7 cellular contexts compared by ENCODE assay signal in genomic region chr6:144505214-144505613, GRCh38.
DNase-seq lines count a peak whose midpoint lies in the region; ATAC-seq, FAIRE-seq and TF ChIP-seq lines count a peak whose summit lies in the region.
"Not testable (repeated sequence)": the region's sequence is repeated elsewhere in the genome, so short reads cannot be mapped to it uniquely, and the experiment has no call there.

No MANE protein-coding gene starts in this region.

- POLR2A ChIA-PET in HepG2 (lab: Yijun Ruan, JAX), result not testable (repeated sequence)

- TF ChIP-seq CTCF in endothelial cell (IDR thresholded peaks at IDR 0.05; ENCODE audit: unreplicated experiment); HepG2 (CRISPR knock-in tag; IDR thresholded peaks at IDR 0.05); natural killer cell (IDR thresholded peaks at IDR 0.05); progenitor cell of endocrine pancreas (IDR thresholded peaks at IDR 0.05; ENCODE audit: unreplicated experiment): not testable (repeated sequence)

- CTCF ChIA-PET in HepG2 (lab: Yijun Ruan, JAX; ENCODE audit: low intra/inter-chr PET ratio, low total read pairs), result not testable (repeated sequence)

- not testable (repeated sequence) for H2AFZ ChIP-seq in HepG2 (ENCODE audit: low read length)

- not testable (repeated sequence) for H3K4me1 Mint-ChIP-seq in activated T-cell treated with anti-CD3 and anti-CD28 coated beads, Interleukin-2, amount 50 U/mL, for 72 hours (ENCODE audit: low read depth); endothelial cell (ENCODE audit: unreplicated experiment); progenitor cell of endocrine pancreas (ENCODE audit: low read depth)
- peaks cover 42% of the 10 kb centered on the region for H3K4me1 Mint-ChIP-seq in activated naive CD4-positive, alpha-beta T cell treated with anti-CD3 and anti-CD28 coated beads, Interleukin-2, amount 50 U/mL, for 24 hours
- H3K4me1 Mint-ChIP-seq in central memory CD8-positive, alpha-beta T cell, result peaks cover 67% of the 10 kb centered on the region
- H3K4me1 Mint-ChIP-seq in natural killer cell, result peaks cover 64 to 70% of the 10 kb centered on the region in 2 donors

- H3K79me2 ChIP-seq in HepG2 (ENCODE audit: insufficient read depth, low read length), result not testable (repeated sequence)

- ATAC-seq in activated T-cell treated with anti-CD3 and anti-CD28 coated beads, Interleukin-2, amount 50 U/mL, for 72 hours (replicated peaks in 1 of 2); central memory CD8-positive, alpha-beta T cell (replicated peaks; ENCODE audit: extremely low read depth, poor library complexity, severe bottlenecking); HepG2; natural killer cell: not testable (repeated sequence)

- H3K4me3 ChIP-seq in HepG2 (replicated peaks in 1 of 3; ENCODE audit: insufficient read depth in 1 of 3, low read depth in 2 of 3, low read length in 3 of 3), result not testable (repeated sequence)

- H3K9me3 ChIP-seq in HepG2 (ENCODE audit: low read length), result peaks cover 12% of the 10 kb centered on the region

- H3K27me3 Mint-ChIP-seq in activated T-cell treated with anti-CD3 and anti-CD28 coated beads, Interleukin-2, amount 50 U/mL, for 72 hours (ENCODE audit: low read depth); activated naive CD4-positive, alpha-beta T cell treated with anti-CD3 and anti-CD28 coated beads, Interleukin-2, amount 50 U/mL, for 24 hours; central memory CD8-positive, alpha-beta T cell; endothelial cell (ENCODE audit: unreplicated experiment); natural killer cell (ENCODE audit: low read depth in 2 of 2); progenitor cell of endocrine pancreas: not testable (repeated sequence)

- TF ChIP-seq EP300 in HepG2 (IDR thresholded peaks at IDR 0.05; ENCODE audit: low read depth in 2 of 2, low read length in 2 of 2); HepG2 (CRISPR knock-in tag; IDR thresholded peaks at IDR 0.05; ENCODE audit: borderline replicate concordance): not testable (repeated sequence)

- in situ Hi-C loops in HepG2 (cut with HindIII; ENCODE audit: extremely low pct_ligation_motif_present, low pct_unique_long_range_greater_than_20kb), result not testable (repeated sequence)

- H3K27ac Mint-ChIP-seq in activated T-cell treated with anti-CD3 and anti-CD28 coated beads, Interleukin-2, amount 50 U/mL, for 72 hours, result peak overlapping the region; percentile 76
- not testable (repeated sequence) for H3K27ac Mint-ChIP-seq in activated naive CD4-positive, alpha-beta T cell treated with anti-CD3 and anti-CD28 coated beads, Interleukin-2, amount 50 U/mL, for 24 hours; central memory CD8-positive, alpha-beta T cell (ENCODE audit: low read depth); endothelial cell (ENCODE audit: unreplicated experiment)
- peak overlapping the region; percentile 19 to 37 for H3K27ac Mint-ChIP-seq in natural killer cell
- peak overlapping the region; percentile 5 for H3K27ac Mint-ChIP-seq in progenitor cell of endocrine pancreas

- H3K9ac ChIP-seq in HepG2 (ENCODE audit: insufficient read depth, low read depth, low read length), result not testable (repeated sequence)

- not testable (repeated sequence) for H3K27me3 ChIP-seq in HepG2 (ENCODE audit: control insufficient read depth in 1 of 2, insufficient read depth in 2 of 2, low read length in 2 of 2)

- DNase-seq in activated T-cell treated with anti-CD3 and anti-CD28 coated beads, Interleukin-2, amount 50 U/mL, for 72 hours; central memory CD8-positive, alpha-beta T cell (ENCODE audit: low spot score in 2 of 2); endothelial cell (ENCODE audit: low spot score); HepG2 (ENCODE audit: low spot score); natural killer cell; progenitor cell of endocrine pancreas (ENCODE audit: low spot score, unreplicated experiment): not testable (repeated sequence)

- intact Hi-C loops in HepG2 (cut with micrococcal nuclease; ENCODE audit: unreplicated experiment); natural killer cell (cut with micrococcal nuclease): not testable (repeated sequence)

- TF ChIP-seq RAD21 in HepG2 (CRISPR knock-in tag; IDR thresholded peaks at IDR 0.05), result not testable (repeated sequence)

- not testable (repeated sequence) for FAIRE-seq in HepG2 (lab: Jason Lieb, UNC)

- peaks cover 27 to 46% of the 10 kb centered on the region in 2 donors for H3K36me3 Mint-ChIP-seq in activated T-cell treated with anti-CD3 and anti-CD28 coated beads, Interleukin-2, amount 50 U/mL, for 72 hours (ENCODE audit: insufficient read depth in 2 of 2)
- H3K36me3 Mint-ChIP-seq in activated naive CD4-positive, alpha-beta T cell treated with anti-CD3 and anti-CD28 coated beads, Interleukin-2, amount 50 U/mL, for 24 hours, result peaks cover 57% of the 10 kb centered on the region
- H3K36me3 Mint-ChIP-seq in central memory CD8-positive, alpha-beta T cell (ENCODE audit: insufficient read depth), result peaks cover 40% of the 10 kb centered on the region
- H3K36me3 Mint-ChIP-seq in endothelial cell (ENCODE audit: low read depth, unreplicated experiment), result peaks cover 63% of the 10 kb centered on the region
- peaks cover 44% of the 10 kb centered on the region for H3K36me3 Mint-ChIP-seq in natural killer cell
- peaks cover 64% of the 10 kb centered on the region for H3K36me3 Mint-ChIP-seq in progenitor cell of endocrine pancreas (ENCODE audit: insufficient read depth)

- H3K9me3 Mint-ChIP-seq in activated T-cell treated with anti-CD3 and anti-CD28 coated beads, Interleukin-2, amount 50 U/mL, for 72 hours, result peaks cover 16 to 18% of the 10 kb centered on the region in 2 donors
- peaks cover 21% of the 10 kb centered on the region for H3K9me3 Mint-ChIP-seq in activated naive CD4-positive, alpha-beta T cell treated with anti-CD3 and anti-CD28 coated beads, Interleukin-2, amount 50 U/mL, for 24 hours
- H3K9me3 Mint-ChIP-seq in central memory CD8-positive, alpha-beta T cell, result not testable (repeated sequence)
- H3K9me3 Mint-ChIP-seq in endothelial cell (ENCODE audit: unreplicated experiment), result peaks cover 18% of the 10 kb centered on the region
- H3K9me3 Mint-ChIP-seq in natural killer cell, result peaks cover 4 to 11% of the 10 kb centered on the region in 2 donors
- H3K9me3 Mint-ChIP-seq in progenitor cell of endocrine pancreas (ENCODE audit: low read depth), result peaks cover 30% of the 10 kb centered on the region

- 99% methylated on average over 4 of the region's 4 CpGs for WGBS in HepG2 (ENCODE audit: low lambda C conversion rate)

- not testable (repeated sequence) for H3K4me2 ChIP-seq in HepG2 (ENCODE audit: low read depth, low read length)

- H3K27ac ChIP-seq in HepG2 (ENCODE audit: extremely low read length, insufficient read depth, low read length), result not testable (repeated sequence)

- BruUV-seq in HepG2 (replicated peaks; lab: Mats Ljungman, UMichigan), result not testable (repeated sequence)

- not testable (repeated sequence) for H3K4me3 Mint-ChIP-seq in activated T-cell treated with anti-CD3 and anti-CD28 coated beads, Interleukin-2, amount 50 U/mL, for 72 hours; natural killer cell; progenitor cell of endocrine pancreas (ENCODE audit: low read depth)
- peak overlapping the region; percentile 1 for H3K4me3 Mint-ChIP-seq in activated naive CD4-positive, alpha-beta T cell treated with anti-CD3 and anti-CD28 coated beads, Interleukin-2, amount 50 U/mL, for 24 hours
- peak overlapping the region; percentile 10 for H3K4me3 Mint-ChIP-seq in central memory CD8-positive, alpha-beta T cell
- peak overlapping the region; percentile 22 for H3K4me3 Mint-ChIP-seq in endothelial cell (ENCODE audit: unreplicated experiment)

- H3K36me3 ChIP-seq in HepG2 (replicated peaks in 1 of 2; ENCODE audit: control insufficient read depth in 1 of 2, insufficient read depth in 2 of 2, low read length in 2 of 2), result peaks cover 15 to 49% of the 10 kb centered on the region in 2 experiments

- not testable (repeated sequence) for H4K20me1 ChIP-seq in HepG2 (ENCODE audit: insufficient read depth, low read length)

- not testable (repeated sequence) for H3K4me1 ChIP-seq in HepG2 (ENCODE audit: insufficient read depth, low read length)

- not testable (repeated sequence) for TF ChIP-seq POLR2A in HepG2 (IDR thresholded peaks at IDR 0.05; ENCODE audit: insufficient read depth in 1 of 2, low read depth in 2 of 2, low read length in 2 of 2)

TF ChIP-seq in HepG2, 621 proteins besides CTCF, POLR2A, EP300 and RAD21:
- peak; percentile 100 for TF ChIP-seq ZFP90 (CRISPR knock-in tag; IDR thresholded peaks at IDR 0.05; ENCODE audit: borderline replicate concordance)
